Comparison of ENCODE assay signal across 28 cellular contexts in genomic region chr9:27676827-27677226, GRCh38.
"Had no signal": no experiment of that assay in that cellular context is flagged by ENCODE, and none has a peak within 500 bp of the region (broad histone marks: within the 10 kb centered on the region; RNA-seq: fewer than 3 reads in every experiment).

No MANE protein-coding gene starts in this region.

- FAIRE-seq: colon, endometrium, endothelial cell of umbilical vein, frontal cortex had no signal

- DNase-seq: colonic mucosa; cortex of kidney; dermis blood vessel endothelial cell; dorsolateral prefrontal cortex; effector CD4-positive, alpha-beta T cell; effector CD8-positive, alpha-beta T cell; effector memory CD4-positive, alpha-beta T cell; effector memory CD8-positive, alpha-beta T cell; endodermal cell; erythroblast; esophagus squamous epithelium; foreskin fibroblast; foreskin keratinocyte; foreskin melanocyte; gastrocnemius medialis; glutamatergic neuron; head of caudate nucleus; heart left ventricle; heart right ventricle had no signal

- H3K4me3 ChIP-seq: colonic mucosa, coronary artery, dorsolateral prefrontal cortex, esophagus muscularis mucosa, esophagus squamous epithelium, gastrocnemius medialis, gastroesophageal sphincter, heart left ventricle, heart right ventricle had no signal

- H3K36me3 ChIP-seq: colonic mucosa, esophagus muscularis mucosa, esophagus squamous epithelium, gastrocnemius medialis, gastroesophageal sphincter, heart left ventricle, heart right ventricle had no signal

- H3K27ac ChIP-seq: colonic mucosa, coronary artery, dorsolateral prefrontal cortex, epithelial cell of prostate, esophagus muscularis mucosa, esophagus squamous epithelium, foreskin keratinocyte, gastrocnemius medialis, gastroesophageal sphincter, heart left ventricle, heart right ventricle had no signal

- H3K27me3 ChIP-seq: colonic mucosa, dorsolateral prefrontal cortex, esophagus muscularis mucosa, esophagus squamous epithelium, gastrocnemius medialis, gastroesophageal sphincter, heart left ventricle had no signal

- ATAC-seq: effector memory CD8-positive, alpha-beta T cell; esophagus mucosa; foreskin keratinocyte; gastrocnemius medialis; gastroesophageal sphincter; heart left ventricle; heart right ventricle had no signal

- H3K9me3 ChIP-seq: colonic mucosa, esophagus muscularis mucosa, esophagus squamous epithelium, gastrocnemius medialis, gastroesophageal sphincter, heart left ventricle, heart right ventricle had no signal

- H3K4me1 ChIP-seq: colonic mucosa, esophagus muscularis mucosa, foreskin keratinocyte, gastrocnemius medialis, gastroesophageal sphincter had no signal
